Comparison of ENCODE assay signal across 15 cellular contexts in the genomic region with DNA sequence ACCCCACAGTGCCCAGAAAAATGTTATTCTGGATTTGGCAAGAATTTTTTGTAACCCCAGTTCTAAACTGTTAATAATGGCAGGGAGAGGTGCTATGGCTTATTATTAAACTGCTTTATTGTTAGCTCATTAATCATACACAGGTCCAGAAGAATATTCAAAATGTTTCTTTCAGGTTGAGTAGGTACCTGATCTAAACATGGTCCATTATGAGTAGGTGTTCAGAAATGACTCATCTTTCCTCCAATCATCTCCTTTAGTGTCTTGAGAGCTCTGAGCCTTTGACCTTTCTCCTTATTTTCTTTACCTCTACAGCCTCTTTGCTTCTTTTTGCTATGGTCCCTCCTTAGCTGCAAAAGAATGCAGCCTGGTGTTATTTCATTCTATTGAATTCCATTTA.
DNase-seq lines count a peak whose midpoint lies in the region; ATAC-seq and TF ChIP-seq lines count a peak whose summit lies in the region.
"Had no signal": no experiment of that assay in that cellular context is flagged by ENCODE, and none has a peak within 500 bp of the region (broad histone marks: within the 10 kb centered on the region; RNA-seq: fewer than 3 reads in every experiment).

No MANE protein-coding gene starts in this region.

- H3K4me3 ChIP-seq in heart right ventricle: no peak overlapping the region
- no peak overlapping the region for H3K4me3 ChIP-seq in spleen
- H3K4me3 ChIP-seq: upper lobe of right lung had no signal

- H3K27me3 ChIP-seq in heart right ventricle: no peaks in the 10 kb centered on the region
- no peaks in the 10 kb centered on the region for H3K27me3 ChIP-seq in spleen (replicated peaks in 1 of 7)
- H3K27me3 ChIP-seq: upper lobe of right lung had no signal

- no peaks in the 10 kb centered on the region for H3K36me3 ChIP-seq in heart right ventricle
- H3K36me3 ChIP-seq in spleen: no peaks in the 10 kb centered on the region
- H3K36me3 ChIP-seq: upper lobe of right lung had no signal

- TF ChIP-seq POLR2A in GM18505 (IDR thresholded peaks at IDR 0.05; ENCODE audit: borderline replicate concordance, extremely low read depth, insufficient read depth, insufficient read length): no peak
- TF ChIP-seq POLR2A in spleen (IDR thresholded peaks at IDR 0.05): no peak

- ATAC-seq in GM18505 (IDR thresholded peaks at IDR 0.05; ENCODE audit: unreplicated experiment) (peak; percentile 100), GM19397 (IDR thresholded peaks at IDR 0.05; ENCODE audit: unreplicated experiment) (peak; percentile 96), HG02840 (IDR thresholded peaks at IDR 0.05; ENCODE audit: low FRiP score, unreplicated experiment) (peak; percentile 99), HG03469 (IDR thresholded peaks at IDR 0.05; ENCODE audit: unreplicated experiment) (peak; percentile 100), heart right ventricle (no peak)
- ATAC-seq: left ventricle myocardium superior, upper lobe of right lung had no signal

- H3K4me1 ChIP-seq in heart right ventricle (no peaks in the 10 kb centered on the region), spleen (no peaks in the 10 kb centered on the region)
- H3K4me1 ChIP-seq: parathyroid adenoma, upper lobe of right lung had no signal

- H3K9me3 ChIP-seq in heart right ventricle (peaks cover 0 to 3% (median 0%) of the 10 kb centered on the region in 11 donors), spleen (peaks cover 0 to 4% (median 0%) of the 10 kb centered on the region in 8 donors)
- H3K9me3 ChIP-seq: upper lobe of right lung had no signal

- H3K27ac ChIP-seq in heart right ventricle (no peak overlapping the region), spleen (no peak overlapping the region)
- H3K27ac ChIP-seq: parathyroid adenoma, upper lobe of right lung, VCaP had no signal

- no peak for TF ChIP-seq CTCF in heart right ventricle (IDR thresholded peaks at IDR 0.05)
- no peak for TF ChIP-seq CTCF in spleen (IDR thresholded peaks at IDR 0.05 in 8 of 11, conservative IDR thresholded peaks at IDR 0.05 in 3 of 11)

- intact Hi-C loops in heart right ventricle (cut with DNase I) (no loop called here), spleen (cut with DNase I; ENCODE audit: low total_unique reads) (no loop called here)

- DNase-seq in NCI-H1092 treated with DMSO at 0.1 percent for 48 hours (lab: John Stamatoyannopoulos, UW) (no peak), heart right ventricle (no peak), spleen (no peak)
- DNase-seq in activated T-cell treated with anti-CD3 and anti-CD28 coated beads, Interleukin-2, amount 50 U/mL, for 1 hour: no peak
- DNase-seq: activated gamma-delta T cell treated with Interleukin-2 at 50 U/mL for 16 hours; CD4-positive, alpha-beta T cell; left ventricle myocardium superior; NCI-H2107; upper lobe of right lung had no signal

Comparison
In these comparisons a context has a peak if more than half of its experiments do, and no peak if none do; other contexts are left out.
1. ATAC-seq: peak in GM18505 (single experiment), GM19397 (single experiment), HG02840 (single experiment) and HG03469 (single experiment); none in heart right ventricle (0 of 8).